In genomic region chr11:9003573-9004309, GRCh38 we compare ENCODE assay signal across 8 cellular contexts. TPM values are rescaled to one million over a fixed set of nuclear protein-coding genes. Genes with fewer than 3 reads are reported as not detected.
DNase-seq lines count a peak whose midpoint lies in the region; ATAC-seq and TF ChIP-seq lines count a peak whose summit lies in the region.

NRIP3 (minus strand) TSS chr11:9004001; CDS start chr11:9003935, 66 bp downstream.

- WGBS in esophagus muscularis mucosa: 0% methylated on average over 4 of the region's 93 CpGs

- no peaks in the 10 kb centered on the region for H3K36me3 ChIP-seq in CD8-positive, alpha-beta T cell (ENCODE audit: insufficient read depth, low read length)
- H3K36me3 ChIP-seq in NT2/D1 (ENCODE audit: insufficient read depth, insufficient read length, low read length) (no peaks in the 10 kb centered on the region), esophagus muscularis mucosa (no peaks in the 10 kb centered on the region), muscle layer of duodenum (ENCODE audit: control insufficient read depth in 1 of 2, insufficient read depth in 2 of 2, low read length in 2 of 2) (no peaks in the 10 kb centered on the region)

- POLR2A ChIA-PET in CD8-positive, alpha-beta T cell (lab: Charles Lee): no interaction called here

- H3K4me1 ChIP-seq in CD8-positive, alpha-beta T cell (ENCODE audit: insufficient read depth, low read length): peaks cover 10% of the 10 kb centered on the region
- H3K4me1 ChIP-seq in NT2/D1 (ENCODE audit: insufficient read depth, insufficient read length) (peaks cover 3% of the 10 kb centered on the region), esophagus muscularis mucosa (peaks cover 18 to 22% (median 19%) of the 10 kb centered on the region in 4 donors), muscle layer of duodenum (ENCODE audit: control insufficient read depth in 1 of 2, insufficient read depth in 2 of 2, low read length in 2 of 2) (peaks cover 6 to 7% of the 10 kb centered on the region in 2 donors)

- intact Hi-C loops in CD8-positive, alpha-beta T cell (cut with DNase I, micrococcal nuclease): loop anchor here (1.0 to 10.0 kb wide), 6 partner anchors 39 to 1301 kb away; partner anchors contain the start of genes TMEM9B (in 2 of the 2), ADM (in 1 of the 2), AKIP1 (in 1 of the 2) and RPL27A (in 1 of the 2)
- intact Hi-C loops in esophagus muscularis mucosa (cut with DNase I): no loop called here

- no peak within 1 kb of the TSS for H3K27ac ChIP-seq in CD8-positive, alpha-beta T cell (ENCODE audit: low read depth, low read length)
- H3K27ac ChIP-seq in esophagus muscularis mucosa (replicated peaks in 1 of 4): peak within 1 kb of the TSS in 3 of 4 donors; percentile 3 to 45 (median 4)
- H3K27ac ChIP-seq in muscle layer of duodenum (ENCODE audit: low read length): no peak within 1 kb of the TSS

- no peaks in the 10 kb centered on the region for H3K9me3 Mint-ChIP-seq in CD8-positive, alpha-beta T cell

- peaks cover 32% of the 10 kb centered on the region for H3K27me3 Mint-ChIP-seq in CD8-positive, alpha-beta T cell (ENCODE audit: low read depth)

- H3K27me3 ChIP-seq in CD8-positive, alpha-beta T cell (ENCODE audit: insufficient read depth, low read length): peaks cover 24% of the 10 kb centered on the region
- H3K27me3 ChIP-seq in NT2/D1 (ENCODE audit: insufficient read depth, insufficient read length) (peaks cover 66% of the 10 kb centered on the region), esophagus muscularis mucosa (peaks cover 0 to 4% (median 0%) of the 10 kb centered on the region in 4 donors), muscle layer of duodenum (ENCODE audit: low read depth, low read length) (peaks cover 9% of the 10 kb centered on the region)

- no peak for TF ChIP-seq EP300 in esophagus muscularis mucosa (IDR thresholded peaks at IDR 0.05)

- H3K9ac ChIP-seq in NT2/D1 (ENCODE audit: insufficient read length, low read depth): peak within 1 kb of the TSS; percentile 64

- peak within 1 kb of the TSS; percentile 76 for H3K4me3 Mint-ChIP-seq in CD8-positive, alpha-beta T cell

- H3K27ac Mint-ChIP-seq in CD8-positive, alpha-beta T cell: peak within 1 kb of the TSS; percentile 24

- no peak for TF ChIP-seq CTCF in CD8-positive, alpha-beta T cell (IDR thresholded peaks at IDR 0.05)
- peak in 1 of 3 experiments; percentile 6 for TF ChIP-seq CTCF in esophagus muscularis mucosa (IDR thresholded peaks at IDR 0.05)

- CTCF ChIA-PET in CD8-positive, alpha-beta T cell (lab: Charles Lee): interaction anchor here (1.6 kb wide), 1 partner anchor 12 kb away, joined by 7 read pairs; no protein-coding TSS in a partner anchor

- ATAC-seq in CD8-positive, alpha-beta T cell: peak; percentile 92
- ATAC-seq in HG02642 (IDR thresholded peaks at IDR 0.05; ENCODE audit: poor library complexity, unreplicated experiment): peak; percentile 74
- ATAC-seq in GM18519 (IDR thresholded peaks at IDR 0.05; ENCODE audit: low FRiP score, unreplicated experiment): no peak

- no peaks in the 10 kb centered on the region for H3K36me3 Mint-ChIP-seq in CD8-positive, alpha-beta T cell

- peak within 1 kb of the TSS; percentile 66 for H3K4me3 ChIP-seq in CD8-positive, alpha-beta T cell (ENCODE audit: low read depth, low read length)
- peak within 1 kb of the TSS; percentile 51 for H3K4me3 ChIP-seq in NT2/D1 (ENCODE audit: insufficient read length, low read depth)
- H3K4me3 ChIP-seq in esophagus muscularis mucosa: peak within 1 kb of the TSS; percentile 54 to 68 (median 60)
- H3K4me3 ChIP-seq in muscle layer of duodenum (ENCODE audit: low read depth in 1 of 2, low read length in 2 of 2): peak within 1 kb of the TSS; percentile 62 to 66

- peak; percentile 58 to 89 (median 77) for DNase-seq in CD8-positive, alpha-beta T cell
- no peak for DNase-seq in NT2/D1 (ENCODE audit: low read depth, low spot score)
- peak; percentile 70 to 76 for DNase-seq in activated T-cell treated with anti-CD3 and anti-CD28 coated beads, Interleukin-2, amount 50 U/mL, for 48 hours
- no peak for DNase-seq in esophagus muscularis mucosa (ENCODE audit: extremely low spot score)
- DNase-seq in stimulated activated CD8-positive, alpha-beta memory T cell treated with anti-CD3 and anti-CD28 coated beads, Interleukin-4, amount 100 ng/mL, for 4 hours (ENCODE audit: low read depth in 2 of 2, low spot score in 1 of 2): peak; percentile 50 to 51

- peaks cover 15% of the 10 kb centered on the region for H3K4me1 Mint-ChIP-seq in CD8-positive, alpha-beta T cell (ENCODE audit: low read depth)

- H3K9me3 ChIP-seq in CD8-positive, alpha-beta T cell (ENCODE audit: low read length): no peaks in the 10 kb centered on the region
- no peaks in the 10 kb centered on the region for H3K9me3 ChIP-seq in NT2/D1 (ENCODE audit: insufficient read depth, low read length)
- no peaks in the 10 kb centered on the region for H3K9me3 ChIP-seq in esophagus muscularis mucosa
- H3K9me3 ChIP-seq in muscle layer of duodenum (ENCODE audit: control insufficient read depth in 1 of 2, low read length in 2 of 2): no peaks in the 10 kb centered on the region

- no peak for TF ChIP-seq POLR2A in esophagus muscularis mucosa (IDR thresholded peaks at IDR 0.05; ENCODE audit: low read depth)

RNA-seq across cellular contexts. Expression of gene NRIP3, which starts in this region (rescaled TPM):
- 10 to 100 TPM in 1 of 2 experiments, 1 to 10 TPM in 1; 8.8 to 10.1 TPM for total RNA-seq in CD8-positive, alpha-beta T cell
- total RNA-seq in esophagus muscularis mucosa: 1 to 10 TPM; 2.1 to 4.0 (median 3.5) TPM

Comparison
In these comparisons a context has a peak if more than half of its experiments do, and no peak if none do; other contexts are left out.
1. DNase-seq: peak in CD8-positive, alpha-beta T cell (7 of 7), activated T-cell treated with anti-CD3 and anti-CD28 coated beads, Interleukin-2, amount 50 U/mL, for 48 hours (2 of 2) and stimulated activated CD8-positive, alpha-beta memory T cell treated with anti-CD3 and anti-CD28 coated beads, Interleukin-4, amount 100 ng/mL, for 4 hours (2 of 2); none in NT2/D1 (single experiment) and esophagus muscularis mucosa (single experiment).
2. H3K27ac ChIP-seq: peak in esophagus muscularis mucosa (3 of 4); none in CD8-positive, alpha-beta T cell (single experiment) and muscle layer of duodenum (single experiment).
3. Peak in every context shown above with its lines, with median percentiles within 50 percentile points of each other: H3K4me3 ChIP-seq.